ENCODE assay signal across 1 cellular context in the genomic region with DNA sequence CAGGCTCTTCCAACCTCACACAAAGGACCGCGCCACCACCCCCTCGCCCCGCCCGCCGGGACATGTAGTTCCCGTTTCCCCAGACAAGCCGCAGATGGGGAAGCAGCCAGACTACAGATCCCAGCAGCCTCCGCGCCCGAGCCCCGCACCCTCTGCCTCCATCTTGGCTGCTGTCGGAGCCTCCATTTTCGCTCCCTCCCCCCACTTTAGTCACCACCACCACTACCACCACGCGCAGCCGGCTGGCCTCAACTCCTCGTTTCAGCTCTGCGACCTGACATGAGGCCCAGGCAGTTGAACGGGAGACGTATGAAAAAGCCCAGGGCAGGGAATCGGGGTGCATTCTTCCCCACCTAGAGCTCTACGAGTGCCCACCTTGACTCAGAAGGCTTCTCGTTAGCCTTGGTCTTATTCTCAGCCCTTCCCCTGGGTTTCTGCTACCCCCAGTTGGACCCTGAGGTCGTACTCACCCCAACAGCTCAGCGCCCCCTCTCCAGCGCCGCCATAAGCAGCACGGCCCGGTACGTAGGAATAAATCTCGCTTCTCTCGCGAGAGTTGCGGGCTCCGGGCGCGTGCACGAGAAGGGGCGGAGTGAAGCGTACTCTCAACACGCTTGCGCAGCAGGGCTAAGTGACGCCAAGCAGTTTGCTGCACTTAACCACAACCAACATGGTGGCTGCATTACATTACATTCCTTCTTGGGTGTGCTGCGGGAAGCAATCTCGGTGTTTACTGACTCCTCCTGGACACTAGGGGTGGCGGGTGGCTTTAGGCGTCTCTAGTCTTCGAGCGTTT.
TF ChIP-seq lines count a peak whose summit lies in the region.

A gene (minus strand): TSS at position 530 of the 796 bp plus-strand sequence. CDS start 18,094 bp downstream, outside the sequence.

TF ChIP-seq in GM12878, 131 proteins besides CTCF, POLR2A, EP300 and RAD21 (continued from another document and continues in another):
- TF ChIP-seq, protein P1, sequence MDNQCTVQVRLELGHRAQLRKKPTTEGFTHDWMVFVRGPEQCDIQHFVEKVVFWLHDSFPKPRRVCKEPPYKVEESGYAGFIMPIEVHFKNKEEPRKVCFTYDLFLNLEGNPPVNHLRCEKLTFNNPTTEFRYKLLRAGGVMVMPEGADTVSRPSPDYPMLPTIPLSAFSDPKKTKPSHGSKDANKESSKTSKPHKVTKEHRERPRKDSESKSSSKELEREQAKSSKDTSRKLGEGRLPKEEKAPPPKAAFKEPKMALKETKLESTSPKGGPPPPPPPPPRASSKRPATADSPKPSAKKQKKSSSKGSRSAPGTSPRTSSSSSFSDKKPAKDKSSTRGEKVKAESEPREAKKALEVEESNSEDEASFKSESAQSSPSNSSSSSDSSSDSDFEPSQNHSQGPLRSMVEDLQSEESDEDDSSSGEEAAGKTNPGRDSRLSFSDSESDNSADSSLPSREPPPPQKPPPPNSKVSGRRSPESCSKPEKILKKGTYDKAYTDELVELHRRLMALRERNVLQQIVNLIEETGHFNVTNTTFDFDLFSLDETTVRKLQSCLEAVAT (IDR thresholded peaks at IDR 0.05), result peak; percentile 93
- TF ChIP-seq IKZF2 (IDR thresholded peaks at IDR 0.05) (no peak), MEF2A (IDR thresholded peaks at IDR 0.05; ENCODE audit: insufficient read depth, low read depth, low read length) (0 out of 2 replicates have a peak, but pooled peaks have one; percentile 40), POLR2AphosphoS2 (IDR thresholded peaks at IDR 0.05; ENCODE audit: low read depth, low read length) (no peak), RAD51 (IDR thresholded peaks at IDR 0.05) (no peak), GABPA (IDR thresholded peaks at IDR 0.05; ENCODE audit: low read depth) (no peak), CBFB (IDR thresholded peaks at IDR 0.05; ENCODE audit: low read depth) (peak; percentile 87), YBX1 (IDR thresholded peaks at IDR 0.05) (no peak), SIN3A (IDR thresholded peaks at IDR 0.05; ENCODE audit: low read depth, low read length) (peak; percentile 45; the same call in 1 of the 2 replicates), TBL1XR1 (IDR thresholded peaks at IDR 0.05; ENCODE audit: low read depth, low read length) (no peak; the same call in 1 of the 2 replicates), SMAD5 (IDR thresholded peaks at IDR 0.05; ENCODE audit: low read depth) (peak; percentile 96), TAF1 (IDR thresholded peaks at IDR 0.05; ENCODE audit: borderline replicate concordance, low read depth, low read length) (peak; percentile 98), TCF3 (IDR thresholded peaks at IDR 0.05; ENCODE audit: borderline replicate concordance, insufficient read depth, low read depth, low read length) (0 out of 2 replicates have a peak, but pooled peaks have one; percentile 1), TCF7 (IDR thresholded peaks at IDR 0.05; ENCODE audit: borderline replicate concordance) (no peak), ESRRA (IDR thresholded peaks at IDR 0.05; ENCODE audit: low read length) (no peak), CHD1 (IDR thresholded peaks at IDR 0.05; ENCODE audit: low read depth, low read length) (peak; percentile 26; the same call in 1 of the 2 replicates), CBX3 (IDR thresholded peaks at IDR 0.05; ENCODE audit: borderline replicate concordance, low read depth) (no peak), BRCA1 (IDR thresholded peaks at IDR 0.05; ENCODE audit: low read depth, low read length) (peak; percentile 87), MYB (IDR thresholded peaks at IDR 0.05; ENCODE audit: borderline replicate concordance, low read depth, low read length) (no peak), MXI1 (IDR thresholded peaks at IDR 0.05; ENCODE audit: low read depth, low read length) (no peak), EZH2 (IDR thresholded peaks at IDR 0.05; ENCODE audit: borderline replicate concordance, control insufficient read depth, low read depth, low read length) (no peak), HDAC6 (IDR thresholded peaks at IDR 0.05; ENCODE audit: unreplicated experiment) (peak; percentile 74), RBBP5 (conservative IDR thresholded peaks at IDR 0.05) (no peak), LARP7 (IDR thresholded peaks at IDR 0.05) (peak; percentile 76; the same call in 1 of the 2 replicates), PML (IDR thresholded peaks at IDR 0.05; ENCODE audit: low read length) (peak; percentile 97), NR2C2 (IDR thresholded peaks at IDR 0.05; ENCODE audit: borderline replicate concordance, control insufficient read depth, insufficient read length, low read depth) (no peak), NR2F1 (conservative IDR thresholded peaks at IDR 0.05) (peak; percentile 23; the same call in 1 of the 2 replicates), RB1 (IDR thresholded peaks at IDR 0.05; ENCODE audit: borderline replicate concordance) (no peak), MEF2B (IDR thresholded peaks at IDR 0.05; ENCODE audit: partially characterized antibody, poor library complexity, severe bottlenecking) (peak; percentile 40), FOS (IDR thresholded peaks at IDR 0.05; ENCODE audit: borderline replicate concordance, extremely low read depth, insufficient read length) (no peak), FOXM1 (IDR thresholded peaks at IDR 0.05; ENCODE audit: low read depth, low read length) (0 out of 2 replicates have a peak, but pooled peaks have one; percentile 9), RELA (IDR thresholded peaks at IDR 0.05; ENCODE audit: borderline replicate concordance, partially characterized antibody) (no peak), CREB1 (IDR thresholded peaks at IDR 0.05; ENCODE audit: low read depth) (peak; percentile 83), NFXL1 (IDR thresholded peaks at IDR 0.05; ENCODE audit: borderline replicate concordance) (no peak)
- TF ChIP-seq, protein P2, sequence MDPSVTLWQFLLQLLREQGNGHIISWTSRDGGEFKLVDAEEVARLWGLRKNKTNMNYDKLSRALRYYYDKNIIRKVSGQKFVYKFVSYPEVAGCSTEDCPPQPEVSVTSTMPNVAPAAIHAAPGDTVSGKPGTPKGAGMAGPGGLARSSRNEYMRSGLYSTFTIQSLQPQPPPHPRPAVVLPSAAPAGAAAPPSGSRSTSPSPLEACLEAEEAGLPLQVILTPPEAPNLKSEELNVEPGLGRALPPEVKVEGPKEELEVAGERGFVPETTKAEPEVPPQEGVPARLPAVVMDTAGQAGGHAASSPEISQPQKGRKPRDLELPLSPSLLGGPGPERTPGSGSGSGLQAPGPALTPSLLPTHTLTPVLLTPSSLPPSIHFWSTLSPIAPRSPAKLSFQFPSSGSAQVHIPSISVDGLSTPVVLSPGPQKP (IDR thresholded peaks at IDR 0.05; ENCODE audit: low read depth, low read length), result no peak; the same call in 1 of the 2 replicates
- TF ChIP-seq, protein P3, sequence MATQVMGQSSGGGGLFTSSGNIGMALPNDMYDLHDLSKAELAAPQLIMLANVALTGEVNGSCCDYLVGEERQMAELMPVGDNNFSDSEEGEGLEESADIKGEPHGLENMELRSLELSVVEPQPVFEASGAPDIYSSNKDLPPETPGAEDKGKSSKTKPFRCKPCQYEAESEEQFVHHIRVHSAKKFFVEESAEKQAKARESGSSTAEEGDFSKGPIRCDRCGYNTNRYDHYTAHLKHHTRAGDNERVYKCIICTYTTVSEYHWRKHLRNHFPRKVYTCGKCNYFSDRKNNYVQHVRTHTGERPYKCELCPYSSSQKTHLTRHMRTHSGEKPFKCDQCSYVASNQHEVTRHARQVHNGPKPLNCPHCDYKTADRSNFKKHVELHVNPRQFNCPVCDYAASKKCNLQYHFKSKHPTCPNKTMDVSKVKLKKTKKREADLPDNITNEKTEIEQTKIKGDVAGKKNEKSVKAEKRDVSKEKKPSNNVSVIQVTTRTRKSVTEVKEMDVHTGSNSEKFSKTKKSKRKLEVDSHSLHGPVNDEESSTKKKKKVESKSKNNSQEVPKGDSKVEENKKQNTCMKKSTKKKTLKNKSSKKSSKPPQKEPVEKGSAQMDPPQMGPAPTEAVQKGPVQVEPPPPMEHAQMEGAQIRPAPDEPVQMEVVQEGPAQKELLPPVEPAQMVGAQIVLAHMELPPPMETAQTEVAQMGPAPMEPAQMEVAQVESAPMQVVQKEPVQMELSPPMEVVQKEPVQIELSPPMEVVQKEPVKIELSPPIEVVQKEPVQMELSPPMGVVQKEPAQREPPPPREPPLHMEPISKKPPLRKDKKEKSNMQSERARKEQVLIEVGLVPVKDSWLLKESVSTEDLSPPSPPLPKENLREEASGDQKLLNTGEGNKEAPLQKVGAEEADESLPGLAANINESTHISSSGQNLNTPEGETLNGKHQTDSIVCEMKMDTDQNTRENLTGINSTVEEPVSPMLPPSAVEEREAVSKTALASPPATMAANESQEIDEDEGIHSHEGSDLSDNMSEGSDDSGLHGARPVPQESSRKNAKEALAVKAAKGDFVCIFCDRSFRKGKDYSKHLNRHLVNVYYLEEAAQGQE (IDR thresholded peaks at IDR 0.05; ENCODE audit: low read depth, low read length), result no peak
- TF ChIP-seq, protein P4, sequence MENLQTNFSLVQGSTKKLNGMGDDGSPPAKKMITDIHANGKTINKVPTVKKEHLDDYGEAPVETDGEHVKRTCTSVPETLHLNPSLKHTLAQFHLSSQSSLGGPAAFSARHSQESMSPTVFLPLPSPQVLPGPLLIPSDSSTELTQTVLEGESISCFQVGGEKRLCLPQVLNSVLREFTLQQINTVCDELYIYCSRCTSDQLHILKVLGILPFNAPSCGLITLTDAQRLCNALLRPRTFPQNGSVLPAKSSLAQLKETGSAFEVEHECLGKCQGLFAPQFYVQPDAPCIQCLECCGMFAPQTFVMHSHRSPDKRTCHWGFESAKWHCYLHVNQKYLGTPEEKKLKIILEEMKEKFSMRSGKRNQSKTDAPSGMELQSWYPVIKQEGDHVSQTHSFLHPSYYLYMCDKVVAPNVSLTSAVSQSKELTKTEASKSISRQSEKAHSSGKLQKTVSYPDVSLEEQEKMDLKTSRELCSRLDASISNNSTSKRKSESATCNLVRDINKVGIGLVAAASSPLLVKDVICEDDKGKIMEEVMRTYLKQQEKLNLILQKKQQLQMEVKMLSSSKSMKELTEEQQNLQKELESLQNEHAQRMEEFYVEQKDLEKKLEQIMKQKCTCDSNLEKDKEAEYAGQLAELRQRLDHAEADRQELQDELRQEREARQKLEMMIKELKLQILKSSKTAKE (IDR thresholded peaks at IDR 0.05; ENCODE audit: low read depth, poor library complexity, severe bottlenecking), result no peak
- TF ChIP-seq, protein P5, sequence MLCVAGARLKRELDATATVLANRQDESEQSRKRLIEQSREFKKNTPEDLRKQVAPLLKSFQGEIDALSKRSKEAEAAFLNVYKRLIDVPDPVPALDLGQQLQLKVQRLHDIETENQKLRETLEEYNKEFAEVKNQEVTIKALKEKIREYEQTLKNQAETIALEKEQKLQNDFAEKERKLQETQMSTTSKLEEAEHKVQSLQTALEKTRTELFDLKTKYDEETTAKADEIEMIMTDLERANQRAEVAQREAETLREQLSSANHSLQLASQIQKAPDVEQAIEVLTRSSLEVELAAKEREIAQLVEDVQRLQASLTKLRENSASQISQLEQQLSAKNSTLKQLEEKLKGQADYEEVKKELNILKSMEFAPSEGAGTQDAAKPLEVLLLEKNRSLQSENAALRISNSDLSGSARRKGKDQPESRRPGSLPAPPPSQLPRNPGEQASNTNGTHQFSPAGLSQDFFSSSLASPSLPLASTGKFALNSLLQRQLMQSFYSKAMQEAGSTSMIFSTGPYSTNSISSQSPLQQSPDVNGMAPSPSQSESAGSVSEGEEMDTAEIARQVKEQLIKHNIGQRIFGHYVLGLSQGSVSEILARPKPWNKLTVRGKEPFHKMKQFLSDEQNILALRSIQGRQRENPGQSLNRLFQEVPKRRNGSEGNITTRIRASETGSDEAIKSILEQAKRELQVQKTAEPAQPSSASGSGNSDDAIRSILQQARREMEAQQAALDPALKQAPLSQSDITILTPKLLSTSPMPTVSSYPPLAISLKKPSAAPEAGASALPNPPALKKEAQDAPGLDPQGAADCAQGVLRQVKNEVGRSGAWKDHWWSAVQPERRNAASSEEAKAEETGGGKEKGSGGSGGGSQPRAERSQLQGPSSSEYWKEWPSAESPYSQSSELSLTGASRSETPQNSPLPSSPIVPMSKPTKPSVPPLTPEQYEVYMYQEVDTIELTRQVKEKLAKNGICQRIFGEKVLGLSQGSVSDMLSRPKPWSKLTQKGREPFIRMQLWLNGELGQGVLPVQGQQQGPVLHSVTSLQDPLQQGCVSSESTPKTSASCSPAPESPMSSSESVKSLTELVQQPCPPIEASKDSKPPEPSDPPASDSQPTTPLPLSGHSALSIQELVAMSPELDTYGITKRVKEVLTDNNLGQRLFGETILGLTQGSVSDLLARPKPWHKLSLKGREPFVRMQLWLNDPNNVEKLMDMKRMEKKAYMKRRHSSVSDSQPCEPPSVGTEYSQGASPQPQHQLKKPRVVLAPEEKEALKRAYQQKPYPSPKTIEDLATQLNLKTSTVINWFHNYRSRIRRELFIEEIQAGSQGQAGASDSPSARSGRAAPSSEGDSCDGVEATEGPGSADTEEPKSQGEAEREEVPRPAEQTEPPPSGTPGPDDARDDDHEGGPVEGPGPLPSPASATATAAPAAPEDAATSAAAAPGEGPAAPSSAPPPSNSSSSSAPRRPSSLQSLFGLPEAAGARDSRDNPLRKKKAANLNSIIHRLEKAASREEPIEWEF (IDR thresholded peaks at IDR 0.05; ENCODE audit: insufficient replicate concordance, low read depth, low read length), result no peak
- TF ChIP-seq, protein P6, sequence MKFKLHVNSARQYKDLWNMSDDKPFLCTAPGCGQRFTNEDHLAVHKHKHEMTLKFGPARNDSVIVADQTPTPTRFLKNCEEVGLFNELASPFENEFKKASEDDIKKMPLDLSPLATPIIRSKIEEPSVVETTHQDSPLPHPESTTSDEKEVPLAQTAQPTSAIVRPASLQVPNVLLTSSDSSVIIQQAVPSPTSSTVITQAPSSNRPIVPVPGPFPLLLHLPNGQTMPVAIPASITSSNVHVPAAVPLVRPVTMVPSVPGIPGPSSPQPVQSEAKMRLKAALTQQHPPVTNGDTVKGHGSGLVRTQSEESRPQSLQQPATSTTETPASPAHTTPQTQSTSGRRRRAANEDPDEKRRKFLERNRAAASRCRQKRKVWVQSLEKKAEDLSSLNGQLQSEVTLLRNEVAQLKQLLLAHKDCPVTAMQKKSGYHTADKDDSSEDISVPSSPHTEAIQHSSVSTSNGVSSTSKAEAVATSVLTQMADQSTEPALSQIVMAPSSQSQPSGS (IDR thresholded peaks at IDR 0.05; ENCODE audit: low read length), result peak; percentile 54; the same call in 1 of the 2 replicates
- TF ChIP-seq, protein P7, sequence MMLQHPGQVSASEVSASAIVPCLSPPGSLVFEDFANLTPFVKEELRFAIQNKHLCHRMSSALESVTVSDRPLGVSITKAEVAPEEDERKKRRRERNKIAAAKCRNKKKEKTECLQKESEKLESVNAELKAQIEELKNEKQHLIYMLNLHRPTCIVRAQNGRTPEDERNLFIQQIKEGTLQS (IDR thresholded peaks at IDR 0.05; ENCODE audit: borderline replicate concordance, extremely low read depth, low read depth, low read length), result no peak
- TF ChIP-seq, protein P8, sequence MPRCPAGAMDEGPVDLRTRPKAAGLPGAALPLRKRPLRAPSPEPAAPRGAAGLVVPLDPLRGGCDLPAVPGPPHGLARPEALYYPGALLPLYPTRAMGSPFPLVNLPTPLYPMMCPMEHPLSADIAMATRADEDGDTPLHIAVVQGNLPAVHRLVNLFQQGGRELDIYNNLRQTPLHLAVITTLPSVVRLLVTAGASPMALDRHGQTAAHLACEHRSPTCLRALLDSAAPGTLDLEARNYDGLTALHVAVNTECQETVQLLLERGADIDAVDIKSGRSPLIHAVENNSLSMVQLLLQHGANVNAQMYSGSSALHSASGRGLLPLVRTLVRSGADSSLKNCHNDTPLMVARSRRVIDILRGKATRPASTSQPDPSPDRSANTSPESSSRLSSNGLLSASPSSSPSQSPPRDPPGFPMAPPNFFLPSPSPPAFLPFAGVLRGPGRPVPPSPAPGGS (IDR thresholded peaks at IDR 0.05; ENCODE audit: borderline replicate concordance, insufficient read depth, low read depth, low read length, poor library complexity, severe bottlenecking), result no peak
